9 cellular contexts compared by ENCODE assay signal in the genomic region with DNA sequence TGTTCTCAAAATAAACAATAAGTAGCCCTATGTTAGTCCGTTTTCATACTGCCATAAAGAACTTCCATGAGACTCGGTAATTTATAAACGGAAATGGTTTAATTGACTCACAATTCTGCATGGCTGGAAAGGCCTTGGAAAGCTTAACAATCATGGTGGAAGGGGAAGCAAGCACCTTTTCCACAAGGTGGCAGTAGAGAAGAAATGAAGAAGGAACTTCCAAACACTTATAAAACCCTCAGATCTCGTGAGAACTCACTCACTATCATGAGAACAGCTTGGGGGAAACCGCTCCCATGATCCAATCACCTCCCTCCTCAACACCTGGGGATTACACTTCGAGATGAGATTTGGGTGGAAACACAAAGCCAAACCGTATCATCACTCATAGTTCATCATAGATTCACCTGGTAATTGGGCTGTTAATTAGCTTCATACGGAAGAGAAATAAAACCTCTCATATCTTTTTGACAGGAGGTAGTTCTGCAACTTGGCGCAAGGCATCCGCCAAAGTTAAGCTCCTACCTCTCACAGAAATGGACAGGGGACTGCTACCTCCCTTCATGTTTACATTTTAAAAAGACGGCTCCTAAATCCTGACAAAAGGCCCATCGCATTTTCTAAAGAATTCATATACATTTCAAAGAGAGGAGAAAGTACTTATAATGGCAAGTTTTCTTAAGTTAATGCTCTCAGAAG. TPM values are rescaled to one million over a fixed set of nuclear protein-coding genes. Genes with fewer than 3 reads are reported as not detected.
DNase-seq lines count a peak whose midpoint lies in the region; ATAC-seq and TF ChIP-seq lines count a peak whose summit lies in the region.
"Had no signal": no experiment of that assay in that cellular context is flagged by ENCODE, and none has a peak within 500 bp of the region (broad histone marks: within the 10 kb centered on the region; RNA-seq: fewer than 3 reads in every experiment).

No MANE protein-coding gene starts in this region.

- ATAC-seq in GM18520 (IDR thresholded peaks at IDR 0.05; ENCODE audit: unreplicated experiment) = no peak

- H3K4me1 ChIP-seq in left ventricle myocardium inferior = no peaks in the 10 kb centered on the region

- H3K36me3 ChIP-seq in SU-DHL-6 (ENCODE audit: low read length) = no peaks in the 10 kb centered on the region
- H3K36me3 ChIP-seq in left ventricle myocardium inferior = no peaks in the 10 kb centered on the region

- no peak overlapping the region for H2AFZ ChIP-seq in SU-DHL-6 (ENCODE audit: low read depth, low read length, severe bottlenecking)

- H3K79me2 ChIP-seq in SU-DHL-6 (ENCODE audit: insufficient read depth, low read length) = no peaks in the 10 kb centered on the region

- DNase-seq in EL = peak; percentile 22
- DNase-seq in HT1080 (ENCODE audit: low read depth) = peak; percentile 64
- DNase-seq in iris pigment epithelial cell (ENCODE audit: low read depth) = peak; percentile 47
- DNase-seq in medulla oblongata (ENCODE audit: extremely low spot score) = no peak
- no peak for DNase-seq in left ventricle myocardium inferior
- no peak for DNase-seq in activated gamma-delta T cell treated with Interleukin-2 at 50 U/mL for 16 hours
- DNase-seq: activated gamma-delta T cell had no signal

- H3F3A ChIP-seq in SU-DHL-6 (ENCODE audit: insufficient read depth) = no peaks in the 10 kb centered on the region

- H3K9me3 ChIP-seq in SU-DHL-6 (ENCODE audit: insufficient read depth, low read length) (no peaks in the 10 kb centered on the region), left ventricle myocardium inferior (replicated peaks) (no peaks in the 10 kb centered on the region)

- no peaks in the 10 kb centered on the region for H4K20me1 ChIP-seq in SU-DHL-6 (ENCODE audit: low read depth, low read length)

- no peaks in the 10 kb centered on the region for H3K27me3 ChIP-seq in SU-DHL-6 (ENCODE audit: low read length)
- no peaks in the 10 kb centered on the region for H3K27me3 ChIP-seq in left ventricle myocardium inferior (ENCODE audit: low read depth)

- H3K9me2 ChIP-seq in SU-DHL-6 (replicated peaks; ENCODE audit: insufficient read depth, low read length) = no peaks in the 10 kb centered on the region

- no peak overlapping the region for H3K9ac ChIP-seq in SU-DHL-6 (ENCODE audit: low read length)

- TF ChIP-seq CTCF in SU-DHL-6 (IDR thresholded peaks at IDR 0.05; ENCODE audit: insufficient read depth, low read length, poor library complexity, severe bottlenecking) (peak; percentile 23), left ventricle myocardium inferior (IDR thresholded peaks at IDR 0.05; ENCODE audit: borderline replicate concordance) (no peak)

- intact Hi-C loops in left ventricle myocardium inferior (cut with micrococcal nuclease) = no loop called here

- H3K27ac ChIP-seq in SU-DHL-6 (ENCODE audit: low read depth, low read length) (no peak overlapping the region), left ventricle myocardium inferior (replicated peaks) (no peak overlapping the region)

- no peak overlapping the region for H3K4me2 ChIP-seq in SU-DHL-6 (ENCODE audit: low read depth, low read length, poor library complexity, severe bottlenecking)

- H3K4me3 ChIP-seq in SU-DHL-6 (ENCODE audit: insufficient read depth, low read length, poor library complexity, severe bottlenecking) = no peak overlapping the region
- no peak overlapping the region for H3K4me3 ChIP-seq in left ventricle myocardium inferior

RNA-seq across cellular contexts. Expression of a gene that starts 49.0 kb away (rescaled TPM):
- not detected in 2 replicates for total RNA-seq in HT1080 (2014; rRNA removed; shearing (Covaris generic))
- not detected in 2 replicates for polyA plus RNA-seq in HT1080 (2015; cell fraction: cytosol; rRNA removed)
- polyA plus RNA-seq in HT1080 (2015; cell fraction: nucleus; rRNA removed) = not detected in 2 replicates
- total RNA-seq in left ventricle myocardium inferior = not detected

Comparison
In these comparisons a context has a peak if more than half of its experiments do, and no peak if none do; other contexts are left out.
1. DNase-seq: peak in EL (single experiment), HT1080 (single experiment) and iris pigment epithelial cell (single experiment); none in medulla oblongata (single experiment), left ventricle myocardium inferior (single experiment) and activated gamma-delta T cell treated with Interleukin-2 at 50 U/mL for 16 hours (single experiment).